ENCODE assay signal across 21 cellular contexts in genomic region chr16:77467929-77468328, GRCh38. TPM values are rescaled to one million over a fixed set of nuclear protein-coding genes. Genes with fewer than 3 reads are reported as not detected.
DNase-seq lines count a peak whose midpoint lies in the region; ATAC-seq and TF ChIP-seq lines count a peak whose summit lies in the region.
"Had no signal": no experiment of that assay in that cellular context is flagged by ENCODE, and none has a peak within 500 bp of the region (broad histone marks: within the 10 kb centered on the region; RNA-seq: fewer than 3 reads in every experiment).

No MANE protein-coding gene starts in this region.

- peak overlapping the region; percentile 60 for H3K18ac ChIP-seq in mesendoderm (ENCODE audit: low read length)

- DNase-seq in GM23338 (ENCODE audit: low spot score) (no peak), Panc1 (ENCODE audit: low read depth, low spot score) (no peak), mesendoderm (peak; percentile 62), NCI-H226 (no peak)
- DNase-seq: AML-193; CD8-positive, alpha-beta T cell; COR-L47; DMS 273 treated with DMSO at 0.1 percent for 48 hours; DMS53; DND-41; EL; GM23248; HCEC 1CT; HFFc6; KG1 had no signal

- H3K36me3 ChIP-seq in GM23338 (ENCODE audit: insufficient read depth) (no peaks in the 10 kb centered on the region), Panc1 (ENCODE audit: control insufficient read depth, insufficient read depth, low read length) (no peaks in the 10 kb centered on the region), mesendoderm (ENCODE audit: control insufficient read depth, insufficient read depth, low read length) (no peaks in the 10 kb centered on the region)

- H3K56ac ChIP-seq in mesendoderm (ENCODE audit: low read length), result no peak overlapping the region

- POLR2A ChIA-PET in Panc1 (lab: Charles Lee), result no interaction called here

- intact Hi-C loops in Panc1 (cut with micrococcal nuclease; ENCODE audit: unreplicated experiment), result no loop called here

- BruUV-seq in Panc1 (replicated peaks; lab: Mats Ljungman, UMichigan), result no TSS peak

- peaks cover 3% of the 10 kb centered on the region for H3K4me1 Mint-ChIP-seq in GM23338

- no peak overlapping the region for H2BK120ac ChIP-seq in mesendoderm (ENCODE audit: low read depth, low read length)

- H3K9me3 ChIP-seq in Panc1 (ENCODE audit: control insufficient read depth, insufficient read depth, low read depth, low read length), result no peaks in the 10 kb centered on the region

- in situ Hi-C loops in Panc1 (cut with HindIII; ENCODE audit: low pct_unique_long_range_greater_than_20kb, low sequenced_read_pairs), result no loop called here

- H3K79me2 ChIP-seq in GM23338 (replicated peaks; ENCODE audit: insufficient read depth) (no peaks in the 10 kb centered on the region), mesendoderm (ENCODE audit: control insufficient read depth, insufficient read depth, low read length) (no peaks in the 10 kb centered on the region)

- H3K4ac ChIP-seq in mesendoderm (ENCODE audit: low read depth, low read length), result no peak overlapping the region

- no peak overlapping the region for H4K8ac ChIP-seq in mesendoderm (ENCODE audit: low read depth, low read length)

- H3K9me3 Mint-ChIP-seq in GM23338, result no peaks in the 10 kb centered on the region
- H3K9me3 Mint-ChIP-seq: CD8-positive, alpha-beta T cell had no signal

- CTCF ChIA-PET in Panc1 (lab: Charles Lee), result no interaction called here

- H2BK15ac ChIP-seq in mesendoderm (replicated peaks; ENCODE audit: low read depth), result no peak overlapping the region

- no peaks in the 10 kb centered on the region for H3K79me1 ChIP-seq in mesendoderm (ENCODE audit: low read length)

- H3K4me3 Mint-ChIP-seq in GM23338, result no peak overlapping the region
- H3K4me3 Mint-ChIP-seq: CD8-positive, alpha-beta T cell; HFFc6 had no signal

- H3K4me1 ChIP-seq in GM23338 (ENCODE audit: insufficient read depth), result no peaks in the 10 kb centered on the region
- H3K4me1 ChIP-seq in Panc1 (ENCODE audit: control insufficient read depth, insufficient read depth, low read length), result no peaks in the 10 kb centered on the region
- H3K4me1 ChIP-seq in mesendoderm (ENCODE audit: control insufficient read depth, low read depth, low read length), result peaks cover 3% of the 10 kb centered on the region

- H3F3A ChIP-seq in GM23338 (replicated peaks; ENCODE audit: low read depth), result no peaks in the 10 kb centered on the region

- H2AFZ ChIP-seq in GM23338, result peak overlapping the region; percentile 9
- H2AFZ ChIP-seq: GM23248 had no signal

- H3K27me3 ChIP-seq in GM23338 (ENCODE audit: insufficient read depth) (no peaks in the 10 kb centered on the region), Panc1 (ENCODE audit: control insufficient read depth, insufficient read depth, low read length) (no peaks in the 10 kb centered on the region), mesendoderm (ENCODE audit: insufficient read depth, low read length, poor library complexity) (no peaks in the 10 kb centered on the region)

- no peak overlapping the region for H2AK5ac ChIP-seq in mesendoderm (ENCODE audit: low read length)

- H3K36me3 Mint-ChIP-seq in GM23338 (ENCODE audit: low read depth), result no peaks in the 10 kb centered on the region
- H3K36me3 Mint-ChIP-seq: CD8-positive, alpha-beta T cell had no signal

- H3K9ac ChIP-seq in mesendoderm (ENCODE audit: low read length), result no peak overlapping the region
- H3K9ac ChIP-seq: GM23248 had no signal

- H3K4me3 ChIP-seq in GM23338 (no peak overlapping the region), Panc1 (ENCODE audit: low read depth in 2 of 2, low read length in 2 of 2) (no peak overlapping the region), mesendoderm (ENCODE audit: low read length) (no peak overlapping the region)
- H3K4me3 ChIP-seq: GM12878, GM23248 had no signal

- ATAC-seq in GM23338 (0 out of 3 replicates have a peak, but pooled peaks have one; percentile 33), Panc1 (no peak), GM18511 (IDR thresholded peaks at IDR 0.05; ENCODE audit: unreplicated experiment) (no peak), HG03571 (IDR thresholded peaks at IDR 0.05; ENCODE audit: unreplicated experiment) (no peak), HG03342 (IDR thresholded peaks at IDR 0.05; ENCODE audit: unreplicated experiment) (no peak)
- ATAC-seq: CD8-positive, alpha-beta T cell; GM12878 had no signal

- no peak overlapping the region for H3K27ac Mint-ChIP-seq in GM23338
- H3K27ac Mint-ChIP-seq: CD8-positive, alpha-beta T cell; HFFc6 had no signal

- H4K5ac ChIP-seq in mesendoderm (ENCODE audit: low read length), result no peak overlapping the region

- no CpG with 5 or more reads among the region's 4 CpGs for WGBS in mesendoderm (ENCODE audit: extremely low coverage, insufficient coverage, low lambda C conversion rate)

- no peak for TF ChIP-seq CTCF in GM23338 (conservative IDR thresholded peaks at IDR 0.05; ENCODE audit: low read depth in 2 of 2)
- TF ChIP-seq CTCF in Panc1 (IDR thresholded peaks at IDR 0.05), result no peak

- peaks cover 3% of the 10 kb centered on the region for H3K27me3 Mint-ChIP-seq in GM23338 (ENCODE audit: insufficient read depth, low read depth, poor library complexity)

- H2BK5ac ChIP-seq in mesendoderm (ENCODE audit: low read length), result no peak overlapping the region

- no peaks in the 10 kb centered on the region for H4K20me1 ChIP-seq in GM23338 (replicated peaks; ENCODE audit: insufficient read depth)

- H3K27ac ChIP-seq in GM23338 (ENCODE audit: low read depth), result no peak overlapping the region
- 0 out of 2 replicates have a peak overlapping the region, but pooled peaks have one; percentile 48 for H3K27ac ChIP-seq in Panc1 (ENCODE audit: low read length)
- peak overlapping the region; percentile 60 for H3K27ac ChIP-seq in mesendoderm (ENCODE audit: low read depth, low read length)
- H3K27ac ChIP-seq: GM23248 had no signal

- H3K23ac ChIP-seq in mesendoderm (ENCODE audit: low read length), result no peak overlapping the region

- H3K9me2 ChIP-seq in GM23338 (ENCODE audit: insufficient read depth), result no peaks in the 10 kb centered on the region

- no peak overlapping the region for H3K4me2 ChIP-seq in GM23338
- H3K4me2 ChIP-seq in mesendoderm (ENCODE audit: low read length), result no peak overlapping the region

TF ChIP-seq in GM23338, 12 proteins besides CTCF, POLR2A, EP300 and RAD21:
- TF ChIP-seq NANOG (IDR thresholded peaks at IDR 0.05; ENCODE audit: borderline replicate concordance), result no peak

RNA-seq across cellular contexts. Expression of gene ADAMTS18, which starts 33.1 kb away (rescaled TPM):
- total RNA-seq in GM23338 (2014; rRNA removed; shearing (Covaris generic)), result 0.90 TPM in 1 of 2 replicates, not detected in the other
- polyA plus RNA-seq in GM23338 (2016; fragmentation: Nextera tagmentation; extraction: Ambion mirVana), result 0.10 and 0.15 TPM in 2 replicates
- total RNA-seq in Panc1 (2021; ENCODE audit: unreplicated experiment), result not detected
- not detected for polyA plus RNA-seq in Panc1 (2012; ENCODE audit: insufficient read length)
- polyA plus RNA-seq in mesendoderm (2013, experiment 1 of 2), result 0.38 TPM
- 0.46 TPM for polyA plus RNA-seq in mesendoderm (2013, experiment 2 of 2)
- total RNA-seq: CD8-positive, alpha-beta T cell; G401; GM12878; GM23248; HFFc6 had no signal
- polyA plus RNA-seq: BJ, GM12878, GM23248 had no signal
